ENCODE assay signal across 17 cellular contexts in genomic region chr21:42750737-42751530, GRCh38.
"Had no signal": no experiment of that assay in that cellular context is flagged by ENCODE, and none has a peak within 500 bp of the region (broad histone marks: within the 10 kb centered on the region; RNA-seq: fewer than 3 reads in every experiment).

No MANE protein-coding gene starts in this region.

- H3K9me3 Mint-ChIP-seq: activated naive CD8-positive, alpha-beta T cell treated with anti-CD3 and anti-CD28 coated beads for 36 hours; activated T-cell treated with anti-CD3 and anti-CD28 coated beads, Interleukin-2, amount 50 U/mL, for 72 hours; effector memory CD8-positive, alpha-beta T cell; natural killer cell treated with Interleukin-12 subunit alpha and Interleukin-12 subunit beta and Interleukin-15 and Interleukin-18, amount 100 ng/mL, for 72 hours; stimulated activated naive CD8-positive, alpha-beta T cell treated with anti-CD3 and anti-CD28 coated beads, Interleukin-15, Interleukin-2, amounts not matched to agents 100 ng/mL and 50 ng/mL, for 24 hours had no signal

- H3K36me3 ChIP-seq: cardiac muscle cell, lower lobe of right lung had no signal

- H3K4me1 ChIP-seq: testis had no signal

- ATAC-seq: activated T-cell treated with anti-CD3 and anti-CD28 coated beads, Interleukin-2, amount 50 U/mL, for 72 hours; effector memory CD8-positive, alpha-beta T cell; left colon; lower lobe of right lung; natural killer cell treated with Interleukin-12 subunit alpha and Interleukin-12 subunit beta and Interleukin-15 and Interleukin-18, amount 100 ng/mL, for 72 hours had no signal

- DNase-seq: activated CD4-positive, alpha-beta T cell treated with anti-CD3 and anti-CD28 coated beads, Interleukin-2, amount 50 U/mL, for 4 hours; activated CD4-positive, CD25-positive, alpha-beta regulatory T cell treated with anti-CD3 and anti-CD28 coated beads, Interleukin-2, amount 50 U/mL, for 72 hours; activated gamma-delta T cell treated with Interleukin-2 at 50 U/mL for 16 hours; activated naive CD8-positive, alpha-beta T cell treated with anti-CD3 and anti-CD28 coated beads for 36 hours; activated T-cell treated with anti-CD3 and anti-CD28 coated beads, Interleukin-2, amount 50 U/mL, for 72 hours; amygdala; effector memory CD8-positive, alpha-beta T cell; hippocampal formation; left colon; lower lobe of right lung; T1000; testis; upper lobe of left lung had no signal

- H3K9me3 ChIP-seq: lower lobe of right lung, testis, upper lobe of left lung had no signal

- H3K36me3 Mint-ChIP-seq: activated naive CD8-positive, alpha-beta T cell treated with anti-CD3 and anti-CD28 coated beads for 36 hours; natural killer cell treated with Interleukin-12 subunit alpha and Interleukin-12 subunit beta and Interleukin-15 and Interleukin-18, amount 100 ng/mL, for 72 hours had no signal

- FAIRE-seq: islet of Langerhans had no signal

- H3K27ac ChIP-seq: cardiac muscle cell, lower lobe of right lung, testis, upper lobe of left lung had no signal

- H3K4me3 ChIP-seq: cardiac muscle cell, lower lobe of right lung, testis, upper lobe of left lung had no signal

- H3K27me3 ChIP-seq: cardiac muscle cell, testis, upper lobe of left lung had no signal

- H3K27me3 Mint-ChIP-seq: activated naive CD8-positive, alpha-beta T cell treated with anti-CD3 and anti-CD28 coated beads for 36 hours; natural killer cell treated with Interleukin-12 subunit alpha and Interleukin-12 subunit beta and Interleukin-15 and Interleukin-18, amount 100 ng/mL, for 72 hours; stimulated activated naive CD8-positive, alpha-beta T cell treated with anti-CD3 and anti-CD28 coated beads, Interleukin-15, Interleukin-2, amounts not matched to agents 100 ng/mL and 50 ng/mL, for 24 hours had no signal

- H3K4me3 Mint-ChIP-seq: activated naive CD8-positive, alpha-beta T cell treated with anti-CD3 and anti-CD28 coated beads for 36 hours; activated T-cell treated with anti-CD3 and anti-CD28 coated beads, Interleukin-2, amount 50 U/mL, for 72 hours; effector memory CD8-positive, alpha-beta T cell; natural killer cell treated with Interleukin-12 subunit alpha and Interleukin-12 subunit beta and Interleukin-15 and Interleukin-18, amount 100 ng/mL, for 72 hours; stimulated activated naive CD8-positive, alpha-beta T cell treated with anti-CD3 and anti-CD28 coated beads, Interleukin-15, Interleukin-2, amounts not matched to agents 100 ng/mL and 50 ng/mL, for 24 hours had no signal

- H3K27ac Mint-ChIP-seq: activated naive CD8-positive, alpha-beta T cell treated with anti-CD3 and anti-CD28 coated beads for 36 hours; activated T-cell treated with anti-CD3 and anti-CD28 coated beads, Interleukin-2, amount 50 U/mL, for 72 hours; effector memory CD8-positive, alpha-beta T cell; natural killer cell treated with Interleukin-12 subunit alpha and Interleukin-12 subunit beta and Interleukin-15 and Interleukin-18, amount 100 ng/mL, for 72 hours; stimulated activated naive CD8-positive, alpha-beta T cell treated with anti-CD3 and anti-CD28 coated beads, Interleukin-15, Interleukin-2, amounts not matched to agents 100 ng/mL and 50 ng/mL, for 24 hours had no signal
